8 cellular contexts compared by ENCODE assay signal in the genomic region with DNA sequence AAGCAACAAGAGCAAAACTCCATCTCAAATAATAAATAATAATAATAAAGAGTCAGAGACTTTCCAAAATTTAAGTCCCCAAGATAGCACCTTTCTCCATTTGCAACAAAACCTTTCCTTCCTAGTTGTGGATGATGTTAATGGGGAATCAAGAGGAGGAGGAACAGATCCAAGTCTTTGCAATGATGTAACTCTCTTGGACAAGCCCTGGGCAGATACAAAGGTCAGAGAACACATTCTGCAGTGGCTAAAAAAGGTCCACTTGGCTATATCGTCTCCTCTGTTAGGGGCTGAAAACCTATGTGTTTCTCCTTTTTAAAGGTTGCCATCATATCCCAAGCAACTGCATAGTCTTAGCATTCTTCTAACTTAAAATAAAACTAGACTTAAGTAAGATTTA.
"Had no signal": no experiment of that assay in that cellular context is flagged by ENCODE, and none has a peak within 500 bp of the region (broad histone marks: within the 10 kb centered on the region; RNA-seq: fewer than 3 reads in every experiment).

No MANE protein-coding gene starts in this region.

- ATAC-seq: GM12878 had no signal

- FAIRE-seq: G401.6, GM12878, GM12891, GM12892, GM18507, GM19239 had no signal

- H3K4me3 ChIP-seq: GM12878 had no signal

- DNase-seq: GDM1, GF-D8 had no signal
